ENCODE assay signal across 9 cellular contexts in the genomic region with DNA sequence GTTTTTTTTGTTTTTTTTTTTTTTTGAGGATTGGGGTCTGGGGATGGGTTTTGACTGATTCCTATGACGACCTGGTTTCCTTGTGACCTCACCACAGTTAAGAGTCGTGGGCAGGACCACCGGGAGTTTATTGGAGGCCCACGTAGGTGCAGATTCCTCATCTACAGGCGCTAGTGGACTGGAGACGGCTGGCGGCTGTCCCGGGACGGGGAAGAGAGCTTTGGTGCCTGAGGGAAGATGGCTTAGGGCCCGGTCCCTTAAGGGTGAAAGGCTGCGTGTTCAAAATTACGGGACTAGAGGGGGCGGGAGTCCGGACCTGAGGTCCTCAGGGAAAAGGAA. TPM values are rescaled to one million over a fixed set of nuclear protein-coding genes. Genes with fewer than 3 reads are reported as not detected.
A peak's percentile ranks its signal among the peaks of the same experiment; 100 is the strongest.
DNase-seq lines count a peak whose midpoint lies in the region; ATAC-seq, FAIRE-seq and TF ChIP-seq lines count a peak whose summit lies in the region.
"Had no signal": no experiment of that assay in that cellular context is flagged by ENCODE, and none has a peak within 500 bp of the region (broad histone marks: within the 10 kb centered on the region; RNA-seq: fewer than 3 reads in every experiment).

No MANE protein-coding gene starts in this region.

- H4K8ac ChIP-seq in mesenchymal stem cell (ENCODE audit: low read length): peak overlapping the region; percentile 62

- H3K27me3 ChIP-seq in HUES48 (ENCODE audit: control insufficient read depth, insufficient read depth, low read length): no peaks in the 10 kb centered on the region
- no peaks in the 10 kb centered on the region for H3K27me3 ChIP-seq in mesenchymal stem cell (ENCODE audit: control insufficient read depth in 1 of 2, insufficient read depth in 1 of 2, low read length in 2 of 2)

- H3K4ac ChIP-seq in mesenchymal stem cell (ENCODE audit: low read depth in 1 of 2, low read length in 2 of 2): peak overlapping the region; percentile 54 to 64

- CTCF ChIA-PET in AG04449 (lab: Yijun Ruan, JAX): interaction anchor here (0.8 to 1.0 kb wide), 2 partner anchors 15 to 21 kb away, joined by 3 to 4 read pairs; no protein-coding TSS in a partner anchor

- H3K9me3 ChIP-seq in HUES48 (ENCODE audit: control insufficient read depth, insufficient read depth, low read length) (no peaks in the 10 kb centered on the region), mesenchymal stem cell (ENCODE audit: control insufficient read depth, low read length) (no peaks in the 10 kb centered on the region)

- H4K91ac ChIP-seq in mesenchymal stem cell (ENCODE audit: low read length): no peak overlapping the region

- H3K4me3 ChIP-seq in AG04449 (ENCODE audit: low read depth, low read length) (peak overlapping the region; percentile 85), HUES48 (ENCODE audit: low read depth, low read length) (peak overlapping the region; percentile 95), mesenchymal stem cell (ENCODE audit: insufficient read depth in 1 of 2, low read depth in 1 of 2, low read length in 2 of 2) (peak overlapping the region; percentile 44 to 90)

- no peak overlapping the region for H2BK12ac ChIP-seq in mesenchymal stem cell (ENCODE audit: low read length in 2 of 2)

- peak overlapping the region in 1 of 2 experiments; percentile 57 for H3K23ac ChIP-seq in mesenchymal stem cell (ENCODE audit: low read length in 2 of 2)

- H2BK5ac ChIP-seq in mesenchymal stem cell (ENCODE audit: low read depth, low read length, poor library complexity, severe bottlenecking): peak overlapping the region; percentile 35

- H3K27ac ChIP-seq in HUES48 (ENCODE audit: low read depth, low read length) (peak overlapping the region; percentile 70), mesenchymal stem cell (ENCODE audit: low read length, poor library complexity, severe bottlenecking) (peak overlapping the region; percentile 83)

- H3K4me2 ChIP-seq in mesenchymal stem cell (ENCODE audit: low read length, poor library complexity, severe bottlenecking): peak overlapping the region; percentile 75

- H2BK15ac ChIP-seq in mesenchymal stem cell (ENCODE audit: low read depth, poor library complexity, severe bottlenecking): no peak overlapping the region

- peak overlapping the region; percentile 40 to 52 for H3K18ac ChIP-seq in mesenchymal stem cell (ENCODE audit: low read depth in 1 of 2, low read length in 2 of 2)

- H3K4me1 ChIP-seq in HUES48 (ENCODE audit: control insufficient read depth, insufficient read depth, low read length) (peaks cover 3% of the 10 kb centered on the region; the same call in 1 of the 2 replicates), mesenchymal stem cell (ENCODE audit: control insufficient read depth, insufficient read depth, low read depth, low read length) (peaks cover 16% of the 10 kb centered on the region)

- no peak for DNase-seq in AG04449 (ENCODE audit: low read depth, low spot score)
- DNase-seq in dermis blood vessel endothelial cell: peak; percentile 63
- DNase-seq in mesenchymal stem cell: no peak
- DNase-seq in GM12892 (ENCODE audit: insufficient read length): no peak
- DNase-seq in NCI-H1092 (lab: John Stamatoyannopoulos, UW): no peak
- DNase-seq in NCI-H1105 (lab: John Stamatoyannopoulos, UW): no peak

- no peak overlapping the region for H2AK5ac ChIP-seq in mesenchymal stem cell (ENCODE audit: low read length, severe bottlenecking)

- H3K9ac ChIP-seq in HUES48 (ENCODE audit: low read depth, low read length): peak overlapping the region; percentile 30; the same call in 1 of the 2 replicates
- H3K9ac ChIP-seq in mesenchymal stem cell (ENCODE audit: low read length): peak overlapping the region; percentile 93

- no peak overlapping the region for H2AFZ ChIP-seq in mesenchymal stem cell (ENCODE audit: low read depth, low read length)

- FAIRE-seq in GM12892 (lab: Jason Lieb, UNC): no peak

- H2BK120ac ChIP-seq in mesenchymal stem cell (ENCODE audit: low read depth, low read length): no peak overlapping the region

- under 1% methylated on average over 14 of the region's 14 CpGs for WGBS in mesenchymal stem cell

- ATAC-seq in HG02588 (IDR thresholded peaks at IDR 0.05; ENCODE audit: unreplicated experiment): no peak

- H3K79me1 ChIP-seq in mesenchymal stem cell (replicated peaks; ENCODE audit: low read length, poor library complexity, severe bottlenecking): peaks cover 9% of the 10 kb centered on the region

- POLR2A ChIA-PET in AG04449 (lab: Yijun Ruan, JAX): interaction anchor here (1.3 kb wide), 1 partner anchor 89 kb away, joined by 3 read pairs; the partner anchor contains the start of gene PIH1D1

- peaks cover 17% of the 10 kb centered on the region for H3K36me3 ChIP-seq in HUES48 (ENCODE audit: control insufficient read depth, insufficient read depth, low read length)
- H3K36me3 ChIP-seq in mesenchymal stem cell (ENCODE audit: control insufficient read depth in 1 of 2, insufficient read depth in 2 of 2, low read depth in 1 of 2, low read length in 2 of 2): peaks cover 6 to 21% of the 10 kb centered on the region in 2 experiments

- no peak for TF ChIP-seq POLR2A in GM12892 (IDR thresholded peaks at IDR 0.05; ENCODE audit: low read depth, low read length)

- H3K14ac ChIP-seq in mesenchymal stem cell (ENCODE audit: low read length in 2 of 2): peak overlapping the region in 1 of 2 experiments; percentile 9

- no peak for TF ChIP-seq CTCF in AG04449 (IDR thresholded peaks at IDR 0.05; ENCODE audit: insufficient read depth, low read length, missing control alignments)

RNA-seq across cellular contexts. Expression of gene TEAD2, which starts 0.7 kb away (rescaled TPM):
- 74.7 and 101 TPM in 2 replicates for total RNA-seq in dermis blood vessel endothelial cell
- 72.7 TPM for polyA plus RNA-seq in mesenchymal stem cell (2013, experiment 1 of 2)
- polyA plus RNA-seq in mesenchymal stem cell (2013, experiment 2 of 2): 73.6 TPM
- 0.91 TPM for polyA plus RNA-seq in GM12892 (2012; ENCODE audit: missing spikeins)

RNA-seq across cellular contexts. Expression of gene DKKL1, which starts 0.8 kb away (rescaled TPM):
- 0.33 TPM in 1 of 2 replicates, not detected in the other for total RNA-seq in dermis blood vessel endothelial cell
- 0.46 TPM for polyA plus RNA-seq in mesenchymal stem cell (2013, experiment 1 of 2)
- polyA plus RNA-seq in mesenchymal stem cell (2013, experiment 2 of 2): 0.70 TPM
- not detected for polyA plus RNA-seq in GM12892 (2012; ENCODE audit: missing spikeins)

RNA-seq across cellular contexts. Expression of gene KASH5, which starts 25.2 kb away (rescaled TPM):
- not detected in 2 replicates for total RNA-seq in dermis blood vessel endothelial cell
- polyA plus RNA-seq in mesenchymal stem cell (2013, experiment 1 of 2): not detected
- polyA plus RNA-seq in mesenchymal stem cell (2013, experiment 2 of 2): not detected
- polyA plus RNA-seq in GM12892 (2012; ENCODE audit: missing spikeins): not detected
- polyA plus RNA-seq: IgD-negative memory B cell had no signal

RNA-seq across cellular contexts. Expression of gene CD37, which starts 27.7 kb away (rescaled TPM):
- not detected in 2 replicates for total RNA-seq in dermis blood vessel endothelial cell
- polyA plus RNA-seq in mesenchymal stem cell (2013, experiment 1 of 2): not detected
- not detected for polyA plus RNA-seq in mesenchymal stem cell (2013, experiment 2 of 2)
- 159 TPM for polyA plus RNA-seq in GM12892 (2012; ENCODE audit: missing spikeins)

RNA-seq across cellular contexts. Expression of gene SLC6A16, which starts 37.9 kb away (rescaled TPM):
- 0.28 and 1.0 TPM in 2 replicates for total RNA-seq in dermis blood vessel endothelial cell
- polyA plus RNA-seq in mesenchymal stem cell (2013, experiment 1 of 2): 3.5 TPM
- 3.6 TPM for polyA plus RNA-seq in mesenchymal stem cell (2013, experiment 2 of 2)
- polyA plus RNA-seq in GM12892 (2012; ENCODE audit: missing spikeins): 1.8 TPM
